In genomic region chr10:87850742-87851205, GRCh38 we compare ENCODE assay signal across 1 cellular context.
TF ChIP-seq lines count a peak whose summit lies in the region.

No MANE protein-coding gene starts in this region.

TF ChIP-seq in K562, 482 proteins besides CTCF, POLR2A, EP300 and RAD21 (continues in another document):
- TF ChIP-seq C11orf30 (IDR thresholded peaks at IDR 0.05; ENCODE audit: low read depth) (peak; percentile 33; the same call in 1 of the 2 replicates), SMC3 (conservative IDR thresholded peaks at IDR 0.05; ENCODE audit: insufficient read depth, low read depth, low read length) (peak; percentile 60), NFE2 (IDR thresholded peaks at IDR 0.05; ENCODE audit: low read depth) (peak; percentile 39; the same call in 1 of the 2 replicates), RNF2 (IDR thresholded peaks at IDR 0.05) (no peak), SNAPC5 (CRISPR knock-in tag; IDR thresholded peaks at IDR 0.05) (no peak), ELF4 (CRISPR knock-in tag; IDR thresholded peaks at IDR 0.05) (no peak), ZNF277 (CRISPR knock-in tag; IDR thresholded peaks at IDR 0.05; ENCODE audit: borderline replicate concordance) (no peak), EWSR1 (IDR thresholded peaks at IDR 0.05; ENCODE audit: borderline replicate concordance, low read depth, partially characterized antibody) (no peak), CUX1 (CRISPR knock-in tag; IDR thresholded peaks at IDR 0.05) (no peak), DDX20 (tag; IDR thresholded peaks at IDR 0.05; ENCODE audit: low read depth) (no peak), FOXP4 (CRISPR knock-in tag; IDR thresholded peaks at IDR 0.05; ENCODE audit: borderline replicate concordance) (no peak), ZNF75A (CRISPR knock-in tag; IDR thresholded peaks at IDR 0.05) (no peak), ID3 (CRISPR knock-in tag; IDR thresholded peaks at IDR 0.05) (no peak), ID3 (tag; IDR thresholded peaks at IDR 0.05) (no peak), GABPB1 (CRISPR knock-in tag; IDR thresholded peaks at IDR 0.05) (no peak), AFF4 (CRISPR knock-in tag; IDR thresholded peaks at IDR 0.05) (no peak), HMG20B (CRISPR knock-in tag; IDR thresholded peaks at IDR 0.05) (no peak)
- TF ChIP-seq, protein P1, sequence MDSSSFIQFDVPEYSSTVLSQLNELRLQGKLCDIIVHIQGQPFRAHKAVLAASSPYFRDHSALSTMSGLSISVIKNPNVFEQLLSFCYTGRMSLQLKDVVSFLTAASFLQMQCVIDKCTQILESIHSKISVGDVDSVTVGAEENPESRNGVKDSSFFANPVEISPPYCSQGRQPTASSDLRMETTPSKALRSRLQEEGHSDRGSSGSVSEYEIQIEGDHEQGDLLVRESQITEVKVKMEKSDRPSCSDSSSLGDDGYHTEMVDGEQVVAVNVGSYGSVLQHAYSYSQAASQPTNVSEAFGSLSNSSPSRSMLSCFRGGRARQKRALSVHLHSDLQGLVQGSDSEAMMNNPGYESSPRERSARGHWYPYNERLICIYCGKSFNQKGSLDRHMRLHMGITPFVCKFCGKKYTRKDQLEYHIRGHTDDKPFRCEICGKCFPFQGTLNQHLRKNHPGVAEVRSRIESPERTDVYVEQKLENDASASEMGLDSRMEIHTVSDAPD (CRISPR knock-in tag; IDR thresholded peaks at IDR 0.05), result no peak
- TF ChIP-seq, protein P2, sequence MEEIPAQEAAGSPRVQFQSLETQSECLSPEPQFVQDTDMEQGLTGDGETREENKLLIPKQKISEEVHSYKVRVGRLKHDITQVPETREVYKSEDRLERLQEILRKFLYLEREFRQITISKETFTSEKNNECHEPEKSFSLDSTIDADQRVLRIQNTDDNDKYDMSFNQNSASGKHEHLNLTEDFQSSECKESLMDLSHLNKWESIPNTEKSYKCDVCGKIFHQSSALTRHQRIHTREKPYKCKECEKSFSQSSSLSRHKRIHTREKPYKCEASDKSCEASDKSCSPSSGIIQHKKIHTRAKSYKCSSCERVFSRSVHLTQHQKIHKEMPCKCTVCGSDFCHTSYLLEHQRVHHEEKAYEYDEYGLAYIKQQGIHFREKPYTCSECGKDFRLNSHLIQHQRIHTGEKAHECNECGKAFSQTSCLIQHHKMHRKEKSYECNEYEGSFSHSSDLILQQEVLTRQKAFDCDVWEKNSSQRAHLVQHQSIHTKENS (CRISPR knock-in tag; IDR thresholded peaks at IDR 0.05), result no peak
- TF ChIP-seq, protein P3, sequence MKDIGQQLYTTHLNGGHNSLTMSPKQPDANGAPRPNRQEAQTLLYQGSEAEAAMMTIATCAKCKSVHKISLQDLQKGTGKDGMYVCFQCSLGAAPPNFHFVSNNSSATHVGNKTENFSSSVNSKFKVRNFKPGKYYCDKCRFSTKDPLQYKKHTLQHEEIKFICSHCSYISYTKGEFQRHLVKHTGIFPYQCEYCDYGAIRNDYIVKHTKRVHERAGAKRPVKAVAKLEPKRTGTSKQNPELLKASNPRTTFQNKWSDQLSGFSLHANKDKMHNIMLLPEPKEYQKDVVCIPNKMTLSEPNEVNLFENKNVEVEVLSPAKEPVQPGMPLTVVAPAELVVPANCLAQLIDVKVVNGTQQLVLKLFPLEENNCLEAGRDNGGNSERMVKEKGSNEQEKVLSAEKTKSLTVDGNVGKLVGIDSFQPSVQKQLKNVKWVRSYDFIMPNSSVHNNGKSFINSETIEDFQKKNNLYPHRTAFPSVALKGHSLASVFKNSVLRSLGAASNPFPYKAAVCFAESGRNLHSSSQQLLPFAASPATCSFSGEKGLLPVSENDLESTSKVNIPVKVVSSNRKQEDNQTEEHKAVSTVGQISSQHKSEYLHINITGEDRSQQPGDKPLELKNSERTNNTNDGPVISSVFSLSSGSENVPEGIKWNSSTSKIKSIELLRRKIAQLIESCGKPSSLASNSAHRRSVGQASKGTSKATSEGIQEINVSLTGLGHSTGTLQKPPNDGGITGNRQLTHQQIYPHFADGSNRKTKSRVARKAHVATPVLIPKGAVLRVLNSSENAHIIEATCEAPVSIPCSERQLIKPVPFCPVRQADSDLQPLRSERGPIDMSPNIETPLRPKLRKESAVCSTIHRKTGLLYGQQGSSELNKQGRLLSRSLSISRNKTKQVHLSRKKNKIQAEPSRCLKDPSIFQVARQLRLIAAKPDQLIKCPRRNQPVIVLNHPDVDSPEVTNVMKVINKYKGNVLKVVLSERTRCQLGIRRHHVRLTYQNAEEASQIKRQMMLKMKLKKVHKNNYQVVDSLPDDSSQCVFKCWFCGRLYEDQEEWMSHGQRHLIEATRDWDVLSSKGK (CRISPR knock-in tag; IDR thresholded peaks at IDR 0.05), result no peak
- TF ChIP-seq, protein P4, sequence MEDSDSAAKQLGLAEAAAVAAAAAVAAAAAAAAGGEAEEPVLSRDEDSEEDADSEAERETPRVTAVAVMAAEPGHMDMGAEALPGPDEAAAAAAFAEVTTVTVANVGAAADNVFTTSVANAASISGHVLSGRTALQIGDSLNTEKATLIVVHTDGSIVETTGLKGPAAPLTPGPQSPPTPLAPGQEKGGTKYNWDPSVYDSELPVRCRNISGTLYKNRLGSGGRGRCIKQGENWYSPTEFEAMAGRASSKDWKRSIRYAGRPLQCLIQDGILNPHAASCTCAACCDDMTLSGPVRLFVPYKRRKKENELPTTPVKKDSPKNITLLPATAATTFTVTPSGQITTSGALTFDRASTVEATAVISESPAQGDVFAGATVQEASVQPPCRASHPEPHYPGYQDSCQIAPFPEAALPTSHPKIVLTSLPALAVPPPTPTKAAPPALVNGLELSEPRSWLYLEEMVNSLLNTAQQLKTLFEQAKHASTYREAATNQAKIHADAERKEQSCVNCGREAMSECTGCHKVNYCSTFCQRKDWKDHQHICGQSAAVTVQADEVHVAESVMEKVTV (CRISPR knock-in tag; IDR thresholded peaks at IDR 0.05), result 0 out of 2 replicates have a peak, but pooled peaks have one; percentile 35
- TF ChIP-seq, protein P5, sequence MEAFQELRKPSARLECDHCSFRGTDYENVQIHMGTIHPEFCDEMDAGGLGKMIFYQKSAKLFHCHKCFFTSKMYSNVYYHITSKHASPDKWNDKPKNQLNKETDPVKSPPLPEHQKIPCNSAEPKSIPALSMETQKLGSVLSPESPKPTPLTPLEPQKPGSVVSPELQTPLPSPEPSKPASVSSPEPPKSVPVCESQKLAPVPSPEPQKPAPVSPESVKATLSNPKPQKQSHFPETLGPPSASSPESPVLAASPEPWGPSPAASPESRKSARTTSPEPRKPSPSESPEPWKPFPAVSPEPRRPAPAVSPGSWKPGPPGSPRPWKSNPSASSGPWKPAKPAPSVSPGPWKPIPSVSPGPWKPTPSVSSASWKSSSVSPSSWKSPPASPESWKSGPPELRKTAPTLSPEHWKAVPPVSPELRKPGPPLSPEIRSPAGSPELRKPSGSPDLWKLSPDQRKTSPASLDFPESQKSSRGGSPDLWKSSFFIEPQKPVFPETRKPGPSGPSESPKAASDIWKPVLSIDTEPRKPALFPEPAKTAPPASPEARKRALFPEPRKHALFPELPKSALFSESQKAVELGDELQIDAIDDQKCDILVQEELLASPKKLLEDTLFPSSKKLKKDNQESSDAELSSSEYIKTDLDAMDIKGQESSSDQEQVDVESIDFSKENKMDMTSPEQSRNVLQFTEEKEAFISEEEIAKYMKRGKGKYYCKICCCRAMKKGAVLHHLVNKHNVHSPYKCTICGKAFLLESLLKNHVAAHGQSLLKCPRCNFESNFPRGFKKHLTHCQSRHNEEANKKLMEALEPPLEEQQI (IDR thresholded peaks at IDR 0.05), result no peak
- TF ChIP-seq, protein P6, sequence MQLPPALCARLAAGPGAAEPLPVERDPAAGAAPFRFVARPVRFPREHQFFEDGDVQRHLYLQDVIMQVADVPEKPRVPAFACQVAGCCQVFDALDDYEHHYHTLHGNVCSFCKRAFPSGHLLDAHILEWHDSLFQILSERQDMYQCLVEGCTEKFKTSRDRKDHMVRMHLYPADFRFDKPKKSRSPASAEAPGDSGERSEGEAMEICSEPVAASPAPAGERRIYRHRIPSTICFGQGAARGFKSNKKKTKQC (CRISPR knock-in tag; IDR thresholded peaks at IDR 0.05), result no peak
